ENCODE assay signal across 8 cellular contexts in the genomic region with DNA sequence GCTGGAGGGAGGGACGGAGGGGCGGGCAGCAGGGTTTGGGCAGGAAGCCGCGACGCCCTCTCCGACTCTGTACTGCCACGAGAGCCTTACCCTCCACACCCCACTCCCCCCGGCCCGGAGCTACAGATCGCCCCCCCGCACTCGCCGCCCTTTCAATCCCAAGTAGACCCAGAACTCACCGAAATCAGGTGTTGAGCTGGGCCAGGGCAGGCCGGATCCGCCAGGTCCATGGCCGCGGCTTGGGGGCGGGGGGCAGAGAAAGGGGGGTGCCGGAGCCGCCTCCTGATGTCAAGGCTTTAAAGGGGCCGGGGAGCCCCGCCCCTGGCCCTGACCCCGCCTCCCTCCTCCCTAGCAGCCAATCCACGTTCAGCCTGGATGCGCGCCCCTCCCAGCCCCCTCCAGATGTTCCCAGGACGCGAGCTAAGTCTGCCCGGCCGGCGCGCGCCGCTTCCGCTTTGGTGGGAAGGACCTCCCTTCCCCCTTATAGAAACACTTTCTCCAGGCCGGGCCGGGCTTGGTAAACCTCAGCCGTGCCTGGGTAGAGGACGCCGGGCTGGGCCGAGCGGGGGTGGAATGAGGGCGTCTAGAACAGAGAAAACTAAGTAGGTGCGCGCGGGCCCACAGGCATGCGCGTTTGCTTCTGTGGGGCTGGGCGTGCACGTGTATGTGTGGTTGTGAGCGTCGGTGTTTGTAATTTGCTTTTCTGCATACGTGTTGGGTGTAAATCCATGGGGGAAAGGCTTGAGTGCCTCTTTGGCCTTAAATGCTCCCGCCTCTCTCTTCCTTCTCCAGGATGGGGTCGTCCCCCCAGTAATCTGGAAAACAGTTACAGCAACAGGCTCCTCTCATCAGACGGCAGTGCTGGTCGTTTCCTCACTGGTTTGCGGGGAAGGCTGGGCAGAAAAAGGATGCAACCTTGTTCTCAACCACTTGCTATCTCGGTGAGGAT. TPM values are rescaled to one million over a fixed set of nuclear protein-coding genes. Genes with fewer than 3 reads are reported as not detected.
DNase-seq lines count a peak whose midpoint lies in the region; ATAC-seq, FAIRE-seq and TF ChIP-seq lines count a peak whose summit lies in the region.

A gene with protein sequence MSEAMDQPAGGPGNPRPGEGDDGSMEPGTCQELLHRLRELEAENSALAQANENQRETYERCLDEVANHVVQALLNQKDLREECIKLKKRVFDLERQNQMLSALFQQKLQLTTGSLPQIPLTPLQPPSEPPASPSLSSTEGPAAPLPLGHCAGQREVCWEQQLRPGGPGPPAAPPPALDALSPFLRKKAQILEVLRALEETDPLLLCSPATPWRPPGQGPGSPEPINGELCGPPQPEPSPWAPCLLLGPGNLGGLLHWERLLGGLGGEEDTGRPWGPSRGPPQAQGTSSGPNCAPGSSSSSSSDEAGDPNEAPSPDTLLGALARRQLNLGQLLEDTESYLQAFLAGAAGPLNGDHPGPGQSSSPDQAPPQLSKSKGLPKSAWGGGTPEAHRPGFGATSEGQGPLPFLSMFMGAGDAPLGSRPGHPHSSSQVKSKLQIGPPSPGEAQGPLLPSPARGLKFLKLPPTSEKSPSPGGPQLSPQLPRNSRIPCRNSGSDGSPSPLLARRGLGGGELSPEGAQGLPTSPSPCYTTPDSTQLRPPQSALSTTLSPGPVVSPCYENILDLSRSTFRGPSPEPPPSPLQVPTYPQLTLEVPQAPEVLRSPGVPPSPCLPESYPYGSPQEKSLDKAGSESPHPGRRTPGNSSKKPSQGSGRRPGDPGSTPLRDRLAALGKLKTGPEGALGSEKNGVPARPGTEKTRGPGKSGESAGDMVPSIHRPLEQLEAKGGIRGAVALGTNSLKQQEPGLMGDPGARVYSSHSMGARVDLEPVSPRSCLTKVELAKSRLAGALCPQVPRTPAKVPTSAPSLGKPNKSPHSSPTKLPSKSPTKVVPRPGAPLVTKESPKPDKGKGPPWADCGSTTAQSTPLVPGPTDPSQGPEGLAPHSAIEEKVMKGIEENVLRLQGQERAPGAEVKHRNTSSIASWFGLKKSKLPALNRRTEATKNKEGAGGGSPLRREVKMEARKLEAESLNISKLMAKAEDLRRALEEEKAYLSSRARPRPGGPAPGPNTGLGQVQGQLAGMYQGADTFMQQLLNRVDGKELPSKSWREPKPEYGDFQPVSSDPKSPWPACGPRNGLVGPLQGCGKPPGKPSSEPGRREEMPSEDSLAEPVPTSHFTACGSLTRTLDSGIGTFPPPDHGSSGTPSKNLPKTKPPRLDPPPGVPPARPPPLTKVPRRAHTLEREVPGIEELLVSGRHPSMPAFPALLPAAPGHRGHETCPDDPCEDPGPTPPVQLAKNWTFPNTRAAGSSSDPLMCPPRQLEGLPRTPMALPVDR (N-terminal part only) (minus strand): TSS at position 271 of the 949 bp plus-strand sequence. CDS start 24,369 bp downstream, outside the sequence.

- ATAC-seq in HG02884 (IDR thresholded peaks at IDR 0.05; ENCODE audit: unreplicated experiment) (peak; percentile 86), T-helper 17 cell (peak; percentile 96), left ventricle myocardium superior (peak; percentile 94)

- H3K27ac Mint-ChIP-seq in T-helper 17 cell = peak within 1 kb of the TSS; percentile 89

- no peaks in the 10 kb centered on the region for H3K9me3 ChIP-seq in T-helper 17 cell (ENCODE audit: control insufficient read depth, low read length, poor library complexity, severe bottlenecking)

- TF ChIP-seq CTCF in GM13977 (IDR thresholded peaks at IDR 0.05; ENCODE audit: extremely low read depth, insufficient read depth, missing control alignments) = no peak

- no peak for FAIRE-seq in urothelium cell line (lab: Jason Lieb, UNC)

- DNase-seq in GM13977 (ENCODE audit: low spot score) = peak; percentile 98
- DNase-seq in NCI-H1694 treated with DMSO at 0.1 percent for 48 hours (lab: John Stamatoyannopoulos, UW) = peak; percentile 78
- DNase-seq in T-helper 17 cell = peak; percentile 79 to 95 (median 94)
- peak; percentile 65 to 96 (median 90) for DNase-seq in anterior cingulate cortex (lab: John Stamatoyannopoulos, UW)
- peak; percentile 99 for DNase-seq in left ventricle myocardium superior
- DNase-seq in pulmonary artery endothelial cell (ENCODE audit: low read depth, low spot score) = peak; percentile 87
- DNase-seq in urothelium cell line (ENCODE audit: low spot score) = peak; percentile 98

- H3K36me3 Mint-ChIP-seq in T-helper 17 cell (ENCODE audit: low read depth) = peaks cover 3% of the 10 kb centered on the region

- H3K4me3 Mint-ChIP-seq in T-helper 17 cell = peak within 1 kb of the TSS; percentile 95

- no peaks in the 10 kb centered on the region for H3K27me3 Mint-ChIP-seq in T-helper 17 cell

- H3K4me1 Mint-ChIP-seq in T-helper 17 cell = peaks cover 20% of the 10 kb centered on the region

- in situ Hi-C loops in GM13977 (cut with MboI; ENCODE audit: low pct_unique_long_range_greater_than_20kb, low sequenced_read_pairs, unreplicated experiment) = no loop called here

- intact Hi-C loops in left ventricle myocardium superior (cut with micrococcal nuclease) = no loop called here

RNA-seq across cellular contexts. Expression of the gene that starts here (rescaled TPM):
- total RNA-seq in T-helper 17 cell = 1 to 10 TPM; 8.7 to 9.3 TPM
- total RNA-seq in left ventricle myocardium superior = 32.3 TPM
- total RNA-seq in pulmonary artery endothelial cell = 11.8 and 11.9 TPM in 2 replicates

Comparison
In these comparisons a context has a peak if more than half of its experiments do, and no peak if none do; other contexts are left out.
1. Peak in every context shown above with its lines: DNase-seq and ATAC-seq.